Comparison of ENCODE assay signal across 2 cellular contexts in the genomic region with DNA sequence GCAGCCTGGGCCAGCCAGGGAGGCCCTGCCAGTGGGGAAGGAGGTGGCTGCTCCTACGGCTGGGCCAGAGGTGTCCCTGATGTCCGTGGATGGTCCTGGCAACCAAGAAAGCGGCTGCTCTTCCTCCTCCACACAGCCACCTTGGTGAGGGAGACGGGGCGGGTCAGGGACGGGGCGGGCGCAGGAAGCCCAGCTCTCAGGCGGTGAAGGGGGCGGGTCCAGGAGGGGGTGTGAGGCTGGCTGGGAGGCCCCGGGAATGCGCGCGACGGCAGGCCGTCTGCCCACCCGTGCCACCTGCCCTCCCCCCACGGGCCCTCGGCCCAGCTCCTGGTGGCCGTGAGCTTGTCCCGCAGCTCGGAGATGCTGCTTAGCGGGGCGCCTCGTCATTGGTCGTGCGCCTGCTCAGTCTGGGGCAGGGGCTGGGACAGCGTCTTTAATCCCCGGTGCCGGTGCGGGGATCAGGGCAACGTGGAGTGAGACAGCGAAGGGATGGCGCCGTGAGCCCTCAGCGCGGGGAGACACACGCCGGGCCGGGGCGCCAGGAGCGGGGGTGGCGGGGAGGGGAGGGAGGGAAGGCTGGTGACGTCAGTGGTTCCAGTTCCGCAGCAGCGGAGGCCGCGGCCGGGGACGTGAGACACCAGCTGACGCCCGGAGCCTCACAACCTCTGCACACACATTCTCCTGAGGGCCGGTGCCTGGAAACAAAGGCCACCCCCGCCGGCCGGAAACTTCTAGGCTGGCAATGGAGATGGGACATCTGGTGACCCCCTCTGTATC.
TF ChIP-seq lines count a peak whose summit lies in the region.

No MANE protein-coding gene starts in this region.

TF ChIP-seq in HEK293, 187 proteins besides CTCF, POLR2A, EP300 and RAD21 (continued from another document and continues in another):
- TF ChIP-seq ZNF362 (tag by site-specific recombination; IDR thresholded peaks at IDR 0.05), result no peak
- no peak for TF ChIP-seq ZNF311 (tag by site-specific recombination; IDR thresholded peaks at IDR 0.05; ENCODE audit: borderline replicate concordance)
- no peak for TF ChIP-seq ZFP3 (tag by site-specific recombination; IDR thresholded peaks at IDR 0.05; ENCODE audit: low read depth)
- no peak for TF ChIP-seq ZNF266 (tag by site-specific recombination; IDR thresholded peaks at IDR 0.05; ENCODE audit: low read depth)
- no peak for TF ChIP-seq ZNF433 (tag by site-specific recombination; IDR thresholded peaks at IDR 0.05; ENCODE audit: low read depth)
- no peak for TF ChIP-seq ZNF670 (tag by site-specific recombination; IDR thresholded peaks at IDR 0.05; ENCODE audit: low read depth)
- no peak for TF ChIP-seq ZNF184 (tag by site-specific recombination; IDR thresholded peaks at IDR 0.05)
- no peak for TF ChIP-seq ZNF658 (tag by site-specific recombination; IDR thresholded peaks at IDR 0.05)
- TF ChIP-seq, protein P1, sequence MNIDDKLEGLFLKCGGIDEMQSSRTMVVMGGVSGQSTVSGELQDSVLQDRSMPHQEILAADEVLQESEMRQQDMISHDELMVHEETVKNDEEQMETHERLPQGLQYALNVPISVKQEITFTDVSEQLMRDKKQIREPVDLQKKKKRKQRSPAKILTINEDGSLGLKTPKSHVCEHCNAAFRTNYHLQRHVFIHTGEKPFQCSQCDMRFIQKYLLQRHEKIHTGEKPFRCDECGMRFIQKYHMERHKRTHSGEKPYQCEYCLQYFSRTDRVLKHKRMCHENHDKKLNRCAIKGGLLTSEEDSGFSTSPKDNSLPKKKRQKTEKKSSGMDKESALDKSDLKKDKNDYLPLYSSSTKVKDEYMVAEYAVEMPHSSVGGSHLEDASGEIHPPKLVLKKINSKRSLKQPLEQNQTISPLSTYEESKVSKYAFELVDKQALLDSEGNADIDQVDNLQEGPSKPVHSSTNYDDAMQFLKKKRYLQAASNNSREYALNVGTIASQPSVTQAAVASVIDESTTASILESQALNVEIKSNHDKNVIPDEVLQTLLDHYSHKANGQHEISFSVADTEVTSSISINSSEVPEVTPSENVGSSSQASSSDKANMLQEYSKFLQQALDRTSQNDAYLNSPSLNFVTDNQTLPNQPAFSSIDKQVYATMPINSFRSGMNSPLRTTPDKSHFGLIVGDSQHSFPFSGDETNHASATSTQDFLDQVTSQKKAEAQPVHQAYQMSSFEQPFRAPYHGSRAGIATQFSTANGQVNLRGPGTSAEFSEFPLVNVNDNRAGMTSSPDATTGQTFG (tag by site-specific recombination; IDR thresholded peaks at IDR 0.05; ENCODE audit: borderline replicate concordance), result no peak
- TF ChIP-seq ZNF341 (tag by site-specific recombination; IDR thresholded peaks at IDR 0.05; ENCODE audit: low read depth), result 0 out of 2 replicates have a peak, but pooled peaks have one; percentile 6
- TF ChIP-seq ZNF626 (tag by site-specific recombination; IDR thresholded peaks at IDR 0.05), result no peak
- TF ChIP-seq SCRT2 (tag by site-specific recombination; IDR thresholded peaks at IDR 0.05), result no peak
- TF ChIP-seq PRDM1 (tag by site-specific recombination; IDR thresholded peaks at IDR 0.05), result no peak
- TF ChIP-seq ZNF645 (tag by site-specific recombination; IDR thresholded peaks at IDR 0.05), result no peak
- TF ChIP-seq ZNF549 (tag by site-specific recombination; IDR thresholded peaks at IDR 0.05), result no peak
- no peak for TF ChIP-seq ZNF530 (tag by site-specific recombination; IDR thresholded peaks at IDR 0.05; ENCODE audit: low read depth)
- no peak for TF ChIP-seq OSR2 (tag by site-specific recombination; IDR thresholded peaks at IDR 0.05)
- no peak for TF ChIP-seq ZNF140 (tag by site-specific recombination; IDR thresholded peaks at IDR 0.05)
- peak; percentile 87 for TF ChIP-seq ATF2 (tag by site-specific recombination; IDR thresholded peaks at IDR 0.05; ENCODE audit: low read depth)
- TF ChIP-seq ZNF366 (tag by site-specific recombination; conservative IDR thresholded peaks at IDR 0.05), result no peak

TF ChIP-seq in WTC11, 78 proteins besides CTCF, POLR2A, EP300 and RAD21 (continued from another document):
- TF ChIP-seq, protein P2, sequence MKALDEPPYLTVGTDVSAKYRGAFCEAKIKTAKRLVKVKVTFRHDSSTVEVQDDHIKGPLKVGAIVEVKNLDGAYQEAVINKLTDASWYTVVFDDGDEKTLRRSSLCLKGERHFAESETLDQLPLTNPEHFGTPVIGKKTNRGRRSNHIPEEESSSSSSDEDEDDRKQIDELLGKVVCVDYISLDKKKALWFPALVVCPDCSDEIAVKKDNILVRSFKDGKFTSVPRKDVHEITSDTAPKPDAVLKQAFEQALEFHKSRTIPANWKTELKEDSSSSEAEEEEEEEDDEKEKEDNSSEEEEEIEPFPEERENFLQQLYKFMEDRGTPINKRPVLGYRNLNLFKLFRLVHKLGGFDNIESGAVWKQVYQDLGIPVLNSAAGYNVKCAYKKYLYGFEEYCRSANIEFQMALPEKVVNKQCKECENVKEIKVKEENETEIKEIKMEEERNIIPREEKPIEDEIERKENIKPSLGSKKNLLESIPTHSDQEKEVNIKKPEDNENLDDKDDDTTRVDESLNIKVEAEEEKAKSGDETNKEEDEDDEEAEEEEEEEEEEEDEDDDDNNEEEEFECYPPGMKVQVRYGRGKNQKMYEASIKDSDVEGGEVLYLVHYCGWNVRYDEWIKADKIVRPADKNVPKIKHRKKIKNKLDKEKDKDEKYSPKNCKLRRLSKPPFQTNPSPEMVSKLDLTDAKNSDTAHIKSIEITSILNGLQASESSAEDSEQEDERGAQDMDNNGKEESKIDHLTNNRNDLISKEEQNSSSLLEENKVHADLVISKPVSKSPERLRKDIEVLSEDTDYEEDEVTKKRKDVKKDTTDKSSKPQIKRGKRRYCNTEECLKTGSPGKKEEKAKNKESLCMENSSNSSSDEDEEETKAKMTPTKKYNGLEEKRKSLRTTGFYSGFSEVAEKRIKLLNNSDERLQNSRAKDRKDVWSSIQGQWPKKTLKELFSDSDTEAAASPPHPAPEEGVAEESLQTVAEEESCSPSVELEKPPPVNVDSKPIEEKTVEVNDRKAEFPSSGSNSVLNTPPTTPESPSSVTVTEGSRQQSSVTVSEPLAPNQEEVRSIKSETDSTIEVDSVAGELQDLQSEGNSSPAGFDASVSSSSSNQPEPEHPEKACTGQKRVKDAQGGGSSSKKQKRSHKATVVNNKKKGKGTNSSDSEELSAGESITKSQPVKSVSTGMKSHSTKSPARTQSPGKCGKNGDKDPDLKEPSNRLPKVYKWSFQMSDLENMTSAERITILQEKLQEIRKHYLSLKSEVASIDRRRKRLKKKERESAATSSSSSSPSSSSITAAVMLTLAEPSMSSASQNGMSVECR (CRISPR knock-in tag; IDR thresholded peaks at IDR 0.05; ENCODE audit: borderline replicate concordance), result no peak; the same call in 1 of the 2 replicates
- TF ChIP-seq NR1H2 (CRISPR knock-in tag; IDR thresholded peaks at IDR 0.05) (no peak), NFE2L1 (CRISPR knock-in tag; IDR thresholded peaks at IDR 0.05) (no peak), ZSCAN18 (CRISPR knock-in tag; IDR thresholded peaks at IDR 0.05) (no peak)
